ENCODE assay signal across 17 cellular contexts in the genomic region with DNA sequence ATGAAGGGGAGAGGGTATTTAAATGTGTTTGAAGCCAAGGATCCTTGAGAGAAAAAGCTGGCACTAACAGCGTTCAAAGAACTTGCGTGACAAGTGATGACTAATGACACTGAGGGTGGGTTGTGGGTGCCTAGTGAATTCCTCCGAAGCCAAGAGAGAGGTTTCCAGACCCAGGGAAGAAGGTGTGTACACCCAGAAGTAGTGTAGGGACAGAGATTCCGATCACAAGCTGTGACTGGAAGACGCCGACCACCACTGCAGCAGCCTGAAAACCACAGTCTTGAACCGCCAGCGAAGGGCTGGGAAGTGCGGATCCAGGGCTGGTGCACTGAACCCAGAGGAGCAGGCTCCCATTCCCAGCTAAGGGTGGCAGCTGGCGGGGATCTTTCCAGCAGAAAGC. TPM values are rescaled to one million over a fixed set of nuclear protein-coding genes. Genes with fewer than 3 reads are reported as not detected.
DNase-seq lines count a peak whose midpoint lies in the region; ATAC-seq, FAIRE-seq and TF ChIP-seq lines count a peak whose summit lies in the region.
"Had no signal": no experiment of that assay in that cellular context is flagged by ENCODE, and none has a peak within 500 bp of the region (broad histone marks: within the 10 kb centered on the region; RNA-seq: fewer than 3 reads in every experiment).

No MANE protein-coding gene starts in this region.

- H3K9me3 ChIP-seq in astrocyte (ENCODE audit: insufficient read depth, low read depth, low read length) = no peaks in the 10 kb centered on the region
- no peaks in the 10 kb centered on the region for H3K9me3 ChIP-seq in A673 (ENCODE audit: low read depth, low read length, poor library complexity, severe bottlenecking)
- H3K9me3 ChIP-seq: Caco-2 had no signal

- no peak for ATAC-seq in left lobe of liver
- no peak for ATAC-seq in GM19035 (IDR thresholded peaks at IDR 0.05; ENCODE audit: unreplicated experiment)
- no peak for ATAC-seq in GM21723 (IDR thresholded peaks at IDR 0.05; ENCODE audit: unreplicated experiment)

- H3K4me1 Mint-ChIP-seq in astrocyte (ENCODE audit: low read depth, unreplicated experiment) = peaks cover 9% of the 10 kb centered on the region

- H3K27me3 Mint-ChIP-seq in astrocyte (ENCODE audit: low read depth, unreplicated experiment) = peaks cover 3% of the 10 kb centered on the region
- H3K27me3 Mint-ChIP-seq: B cell; CD4-positive, CD25-positive, alpha-beta regulatory T cell had no signal

- peak; percentile 64 for DNase-seq in M059J (ENCODE audit: low read depth)
- DNase-seq in astrocyte (ENCODE audit: low read depth) = peak; percentile 58
- DNase-seq in left lobe of liver (ENCODE audit: low spot score) = peak; percentile 45
- no peak for DNase-seq in activated CD8-positive, alpha-beta memory T cell treated with anti-CD3 and anti-CD28 coated beads, Interleukin-2, amount 50 U/mL, for 48 hours
- DNase-seq in A673 (ENCODE audit: low spot score) = no peak
- DNase-seq: Caco-2; CD4-positive, CD25-positive, alpha-beta regulatory T cell; HCEC 1CT; NCI-H1105; NCI-H187; NCI-H446 treated with DMSO at 0.1 percent for 48 hours; NK-92 treated with Interleukin-12 subunit alpha and Interleukin-12 subunit beta, amount 100 ng/mL, for 24 hours had no signal

- CTCF ChIA-PET in A673 (lab: Charles Lee) = no interaction called here

- peaks cover 7% of the 10 kb centered on the region for H3K36me3 Mint-ChIP-seq in astrocyte (ENCODE audit: low read depth, unreplicated experiment)

- no peaks in the 10 kb centered on the region for H3K9me3 Mint-ChIP-seq in astrocyte (ENCODE audit: unreplicated experiment)

- H3K27me3 ChIP-seq in astrocyte (ENCODE audit: insufficient read depth, low read length) (no peaks in the 10 kb centered on the region), A673 (replicated peaks; ENCODE audit: insufficient read depth, low read depth, low read length, poor library complexity) (no peaks in the 10 kb centered on the region)

- H3K36me3 ChIP-seq in astrocyte (ENCODE audit: insufficient read depth, low read length) (peaks cover 2% of the 10 kb centered on the region), A673 (ENCODE audit: insufficient read depth, low read length, poor library complexity, severe bottlenecking) (no peaks in the 10 kb centered on the region)

- peaks cover 9% of the 10 kb centered on the region for H3K4me1 ChIP-seq in astrocyte (ENCODE audit: insufficient read depth, low read length)
- no peaks in the 10 kb centered on the region for H3K4me1 ChIP-seq in A673 (ENCODE audit: insufficient read depth, low read length, poor library complexity, severe bottlenecking)

- H3K4me2 ChIP-seq in astrocyte (ENCODE audit: low read length) = peak overlapping the region; percentile 52
- H3K4me2 ChIP-seq: KMS-11 had no signal

- H3K4me3 ChIP-seq in astrocyte (ENCODE audit: insufficient read depth, low read depth, low read length) = no peak overlapping the region
- H3K4me3 ChIP-seq in A673 (ENCODE audit: low read depth, low read length, poor library complexity, severe bottlenecking) = no peak overlapping the region

- TF ChIP-seq CTCF in astrocyte (IDR thresholded peaks at IDR 0.05; ENCODE audit: insufficient read depth, low read depth, low read length) (no peak), A673 (conservative IDR thresholded peaks at IDR 0.05; ENCODE audit: low read depth, low read length) (no peak)

- intact Hi-C loops in A673 (cut with micrococcal nuclease; ENCODE audit: unreplicated experiment) = no loop called here

- BruUV-seq in A673 (replicated peaks; lab: Mats Ljungman, UMichigan) = no TSS peak

- H2AFZ ChIP-seq in astrocyte (ENCODE audit: low read depth, low read length) = no peak overlapping the region

- H3K27ac ChIP-seq in astrocyte (ENCODE audit: low read depth, low read length) (no peak overlapping the region), A673 (ENCODE audit: low read depth, low read length, poor library complexity, severe bottlenecking) (no peak overlapping the region)
- H3K27ac ChIP-seq: KMS-11, RWPE1 had no signal

- FAIRE-seq in astrocyte (lab: Jason Lieb, UNC) = no peak

- POLR2A ChIA-PET in A673 (lab: Charles Lee; ENCODE audit: low non-redundant PET) = no interaction called here

- H4K20me1 ChIP-seq in astrocyte (ENCODE audit: insufficient read depth, low read length) = peaks cover 38% of the 10 kb centered on the region

- no peak overlapping the region for H3K27ac Mint-ChIP-seq in astrocyte (ENCODE audit: unreplicated experiment)
- H3K27ac Mint-ChIP-seq: B cell had no signal

- no peaks in the 10 kb centered on the region for H3K79me2 ChIP-seq in astrocyte (ENCODE audit: insufficient read depth, low read length)

- no peak overlapping the region for H3K4me3 Mint-ChIP-seq in astrocyte (ENCODE audit: unreplicated experiment)
- H3K4me3 Mint-ChIP-seq: B cell; CD4-positive, CD25-positive, alpha-beta regulatory T cell had no signal

- no peak overlapping the region for H3K9ac ChIP-seq in astrocyte (ENCODE audit: low read length)
- H3K9ac ChIP-seq: KMS-11 had no signal

RNA-seq across cellular contexts. Expression of a gene that starts 9.5 kb away (rescaled TPM):
- total RNA-seq in M059J (2014; rRNA removed; shearing (Covaris generic)) = 10.0 and 18.1 TPM in 2 replicates
- total RNA-seq in astrocyte (8.4 and 9.6 TPM in 2 replicates), left lobe of liver (122 TPM), A673 (2021) (2.0 and 4.0 TPM in 2 replicates)

Comparison
In these comparisons a context has a peak if more than half of its experiments do, and no peak if none do; other contexts are left out.
1. DNase-seq: peak in M059J (single experiment), astrocyte (single experiment) and left lobe of liver (single experiment); none in activated CD8-positive, alpha-beta memory T cell treated with anti-CD3 and anti-CD28 coated beads, Interleukin-2, amount 50 U/mL, for 48 hours (single experiment) and A673 (single experiment).